ENCODE assay signal across 9 cellular contexts in genomic region chr19:4181053-4181508, GRCh38. TPM values are rescaled to one million over a fixed set of nuclear protein-coding genes. Genes with fewer than 3 reads are reported as not detected.
A peak's percentile ranks its signal among the peaks of the same experiment; 100 is the strongest.
DNase-seq lines count a peak whose midpoint lies in the region; ATAC-seq and TF ChIP-seq lines count a peak whose summit lies in the region.
"Had no signal": no experiment of that assay in that cellular context is flagged by ENCODE, and none has a peak within 500 bp of the region (broad histone marks: within the 10 kb centered on the region; RNA-seq: fewer than 3 reads in every experiment).

No MANE protein-coding gene starts in this region.

- no peak overlapping the region for H2AFZ ChIP-seq in SK-N-SH (ENCODE audit: low read depth)

- no peak for TF ChIP-seq EP300 in SK-N-SH (IDR thresholded peaks at IDR 0.05; ENCODE audit: borderline replicate concordance in 1 of 2, low read depth in 1 of 2, low read length in 1 of 2)

- H3K4me1 ChIP-seq in SK-N-SH (ENCODE audit: control insufficient read depth in 1 of 2, insufficient read depth in 2 of 2, low read depth in 1 of 2, low read length in 1 of 2) (peaks cover 0 to 7% of the 10 kb centered on the region in 2 experiments; a peak in 1 of 4 replicates), Peyer's patch (peaks cover 5 to 24% (median 10%) of the 10 kb centered on the region in 4 donors), duodenal mucosa (ENCODE audit: control insufficient read depth in 1 of 2, insufficient read depth in 2 of 2, low read length in 2 of 2) (peaks cover 12 to 24% of the 10 kb centered on the region in 2 donors), skeletal muscle satellite cell (ENCODE audit: control insufficient read depth, insufficient read depth, low read length) (peaks cover 10% of the 10 kb centered on the region)

- DNase-seq in SK-N-SH, result no peak
- DNase-seq in Peyer's patch, result peak in 1 of 3 donors; percentile 50
- no peak for DNase-seq in amygdala (lab: John Stamatoyannopoulos, UW)
- no peak for DNase-seq in GF-D8 (lab: John Stamatoyannopoulos, UW)
- DNase-seq: NCI-H524 treated with DMSO at 0.1 percent for 48 hours had no signal

- H3K27ac ChIP-seq in SK-N-SH (ENCODE audit: low read depth in 2 of 2, low read length in 1 of 2) (no peak overlapping the region), Peyer's patch (peak overlapping the region in 3 of 4 donors; percentile 78 to 84 (median 83)), duodenal mucosa (ENCODE audit: low read depth, low read length) (no peak overlapping the region)

- POLR2A ChIA-PET in SK-N-SH (lab: Yijun Ruan, JAX), result no interaction called here

- no peaks in the 10 kb centered on the region for H3K9me3 ChIP-seq in SK-N-SH
- H3K9me3 ChIP-seq in Peyer's patch, result no peaks in the 10 kb centered on the region
- H3K9me3 ChIP-seq in duodenal mucosa (ENCODE audit: control insufficient read depth in 1 of 2, low read length in 2 of 2), result no peaks in the 10 kb centered on the region
- H3K9me3 ChIP-seq in skeletal muscle satellite cell (replicated peaks; ENCODE audit: low read length), result no peaks in the 10 kb centered on the region

- no peak for TF ChIP-seq POLR2A in Peyer's patch (IDR thresholded peaks at IDR 0.05)

- H3K27me3 ChIP-seq in SK-N-SH (ENCODE audit: insufficient read depth), result no peaks in the 10 kb centered on the region
- H3K27me3 ChIP-seq in Peyer's patch, result no peaks in the 10 kb centered on the region
- H3K27me3 ChIP-seq in duodenal mucosa (ENCODE audit: control insufficient read depth in 1 of 2, insufficient read depth in 2 of 2, low read length in 2 of 2), result no peaks in the 10 kb centered on the region
- H3K27me3 ChIP-seq in skeletal muscle satellite cell (ENCODE audit: control insufficient read depth, insufficient read depth, low read length), result no peaks in the 10 kb centered on the region

- H3K36me3 ChIP-seq in SK-N-SH (replicated peaks in 1 of 2; ENCODE audit: control insufficient read depth in 1 of 2, insufficient read depth in 2 of 2, low read length in 1 of 2) (peaks cover 0 to 5% of the 10 kb centered on the region in 2 experiments), Peyer's patch (peaks cover 0 to 31% (median 0%) of the 10 kb centered on the region in 3 donors), duodenal mucosa (ENCODE audit: control insufficient read depth in 1 of 2, insufficient read depth in 2 of 2, low read length in 2 of 2) (peaks cover 3 to 14% of the 10 kb centered on the region in 2 donors), skeletal muscle satellite cell (ENCODE audit: insufficient read depth, low read length) (peaks cover 9% of the 10 kb centered on the region)

- no peaks in the 10 kb centered on the region for H4K20me1 ChIP-seq in SK-N-SH (ENCODE audit: insufficient read depth)

- H3K4me2 ChIP-seq in SK-N-SH (peak overlapping the region; percentile 96), skeletal muscle satellite cell (ENCODE audit: low read length) (peak overlapping the region; percentile 86)

- no peaks in the 10 kb centered on the region for H3K9me2 ChIP-seq in SK-N-SH

- H3K4me3 ChIP-seq in SK-N-SH (ENCODE audit: low read depth in 2 of 2, low read length in 1 of 2) (peak overlapping the region; percentile 76 to 99; a peak in 3 of 4 replicates), Peyer's patch (peak overlapping the region in 3 of 4 donors; percentile 13 to 86 (median 83)), duodenal mucosa (ENCODE audit: low read depth in 1 of 2, low read length in 2 of 2) (peak overlapping the region; percentile 40 to 47), skeletal muscle satellite cell (ENCODE audit: low read length) (peak overlapping the region; percentile 93)

- peaks cover 16% of the 10 kb centered on the region; the same call in 1 of the 2 replicates for H3K79me2 ChIP-seq in SK-N-SH (ENCODE audit: insufficient read depth)

- TF ChIP-seq RAD21 in SK-N-SH (IDR thresholded peaks at IDR 0.05; ENCODE audit: low read length), result no peak

- CTCF ChIA-PET in SK-N-SH (lab: Yijun Ruan, JAX), result no interaction called here

- no peak overlapping the region for H3K9ac ChIP-seq in SK-N-SH
- H3K9ac ChIP-seq in duodenal mucosa (ENCODE audit: low read depth in 1 of 2, low read length in 2 of 2), result peak overlapping the region; percentile 6 to 32
- no peak overlapping the region for H3K9ac ChIP-seq in skeletal muscle satellite cell (ENCODE audit: low read depth, low read length)

- TF ChIP-seq CTCF in SK-N-SH (IDR thresholded peaks at IDR 0.05) (no peak), Peyer's patch (IDR thresholded peaks at IDR 0.05) (no peak)

- no peaks in the 10 kb centered on the region for H3F3A ChIP-seq in SK-N-SH (replicated peaks; ENCODE audit: insufficient read depth)

- WGBS in SK-N-SH (ENCODE audit: low lambda C conversion rate), result 89% methylated on average over 2 of the region's 2 CpGs

- ATAC-seq in SK-N-SH treated with all-trans-retinoic acid at 6 μM for 48 hours, result no peak
- ATAC-seq in HG02759 (IDR thresholded peaks at IDR 0.05; ENCODE audit: unreplicated experiment), result no peak

TF ChIP-seq in SK-N-SH, 30 proteins besides CTCF, POLR2A, EP300 and RAD21 (continues in another document):
- no peak for TF ChIP-seq PBX3 (IDR thresholded peaks at IDR 0.05)
- no peak for TF ChIP-seq POLR2AphosphoS5 (IDR thresholded peaks at IDR 0.05; ENCODE audit: low read depth, low read length)
- no peak for TF ChIP-seq USF2 (IDR thresholded peaks at IDR 0.05; ENCODE audit: borderline replicate concordance, low read depth, low read length)
- TF ChIP-seq FOSL2 (IDR thresholded peaks at IDR 0.05; ENCODE audit: borderline replicate concordance, low read depth), result no peak

TF ChIP-seq in SK-N-SH treated with all-trans-retinoic acid at 6 μM for 48 hours, 23 proteins besides CTCF, POLR2A, EP300 and RAD21:
- TF ChIP-seq TCF4 (CRISPR knock-in tag; IDR thresholded peaks at IDR 0.05; ENCODE audit: borderline replicate concordance), result no peak

RNA-seq across cellular contexts. Expression of gene SIRT6, which starts 1.3 kb away (rescaled TPM):
- polyA plus RNA-seq in SK-N-SH (2012; rRNA removed), result 37.2 and 41.0 TPM in 2 replicates
- 14.6 and 20.5 TPM in 2 replicates for polyA plus RNA-seq in SK-N-SH (2012; cell fraction: cytosol; rRNA removed)
- 121 and 130 TPM in 2 replicates for polyA plus RNA-seq in SK-N-SH (2012; cell fraction: nucleus; rRNA removed)
- total RNA-seq in Peyer's patch, result 100 to 1,000 TPM in 1 of 4 donors, 10 to 100 TPM in 3; 55.3 to 115 (median 84.9) TPM
- 11.9 and 16.2 TPM in 2 replicates for total RNA-seq in skeletal muscle satellite cell (2012; rRNA removed)

RNA-seq across cellular contexts. Expression of gene ANKRD24, which starts 1.4 kb away (rescaled TPM):
- polyA plus RNA-seq in SK-N-SH (2012; rRNA removed), result 0.87 and 1.1 TPM in 2 replicates
- polyA plus RNA-seq in SK-N-SH (2012; cell fraction: cytosol; rRNA removed), result 0.38 and 0.42 TPM in 2 replicates
- 3.8 and 4.4 TPM in 2 replicates for polyA plus RNA-seq in SK-N-SH (2012; cell fraction: nucleus; rRNA removed)
- total RNA-seq in Peyer's patch, result 1 to 10 TPM in 3 of 4 donors, under 1 TPM in 1; 0.83 to 3.9 (median 1.6) TPM
- 0.25 and 0.44 TPM in 2 replicates for total RNA-seq in skeletal muscle satellite cell (2012; rRNA removed)

RNA-seq across cellular contexts. Expression of gene CREB3L3, which starts 27.6 kb away (rescaled TPM):
- 0.05 TPM in 1 of 2 replicates, not detected in the other for polyA plus RNA-seq in SK-N-SH (2012; rRNA removed)
- 0.01 and 0.04 TPM in 2 replicates for polyA plus RNA-seq in SK-N-SH (2012; cell fraction: cytosol; rRNA removed)
- 0.06 and 0.08 TPM in 2 replicates for polyA plus RNA-seq in SK-N-SH (2012; cell fraction: nucleus; rRNA removed)
- 100 to 1,000 TPM in 3 of 4 donors, 10 to 100 TPM in 1; 45.4 to 528 (median 270) TPM for total RNA-seq in Peyer's patch
- total RNA-seq in skeletal muscle satellite cell (2012; rRNA removed), result not detected in 2 replicates

RNA-seq across cellular contexts. Expression of gene EBI3, which starts 48.2 kb away (rescaled TPM):
- 3.6 and 3.7 TPM in 2 replicates for polyA plus RNA-seq in SK-N-SH (2012; rRNA removed)
- polyA plus RNA-seq in SK-N-SH (2012; cell fraction: cytosol; rRNA removed), result 2.1 and 2.6 TPM in 2 replicates
- polyA plus RNA-seq in SK-N-SH (2012; cell fraction: nucleus; rRNA removed), result 2.1 and 2.9 TPM in 2 replicates
- total RNA-seq in Peyer's patch, result 10 to 100 TPM in 1 of 4 donors, 1 to 10 TPM in 2, not detected in 1; 1.4 to 12.4 (median 1.9) TPM
- total RNA-seq in skeletal muscle satellite cell (2012; rRNA removed), result not detected in 2 replicates

RNA-seq across cellular contexts. Expression of gene MAP2K2, which starts 57.2 kb away (rescaled TPM):
- polyA plus RNA-seq in SK-N-SH (2012; rRNA removed), result 67.2 and 114 TPM in 2 replicates
- 55.7 and 82.6 TPM in 2 replicates for polyA plus RNA-seq in SK-N-SH (2012; cell fraction: cytosol; rRNA removed)
- polyA plus RNA-seq in SK-N-SH (2012; cell fraction: nucleus; rRNA removed), result 156 and 227 TPM in 2 replicates
- total RNA-seq in Peyer's patch, result 100 to 1,000 TPM; 168 to 283 (median 220) TPM
- 147 and 168 TPM in 2 replicates for total RNA-seq in skeletal muscle satellite cell (2012; rRNA removed)

Comparison
In these comparisons a context has a peak if more than half of its experiments do, and no peak if none do; other contexts are left out.
1. H3K27ac ChIP-seq: peak in Peyer's patch (3 of 4); none in SK-N-SH (0 of 2) and duodenal mucosa (single experiment).
2. H3K9ac ChIP-seq: peak in duodenal mucosa (2 of 2); none in SK-N-SH (single experiment) and skeletal muscle satellite cell (single experiment).
3. Peak in every context shown above with its lines, with median percentiles within 50 percentile points of each other: H3K4me3 ChIP-seq.